In genomic region chr6:142285235-142286087, GRCh38 we compare ENCODE assay signal across 19 cellular contexts. TPM values are rescaled to one million over a fixed set of nuclear protein-coding genes. Genes with fewer than 3 reads are reported as not detected.
DNase-seq lines count a peak whose midpoint lies in the region; ATAC-seq, FAIRE-seq and TF ChIP-seq lines count a peak whose summit lies in the region.
"Had no signal": no experiment of that assay in that cellular context is flagged by ENCODE, and none has a peak within 500 bp of the region (broad histone marks: within the 10 kb centered on the region; RNA-seq: fewer than 3 reads in every experiment).

No MANE protein-coding gene starts in this region.

- H3K4ac ChIP-seq in mesenchymal stem cell (ENCODE audit: low read depth in 1 of 2, low read length in 2 of 2) = no peak overlapping the region

- no peaks in the 10 kb centered on the region for H3K79me2 ChIP-seq in keratinocyte (ENCODE audit: control insufficient read depth, insufficient read depth, low read length)

- ATAC-seq in A549 (peak in 1 of 2 experiments; percentile 55; a peak in 2 of 6 replicates), Panc1 (no peak), GM21717 (IDR thresholded peaks at IDR 0.05; ENCODE audit: unreplicated experiment) (no peak)
- ATAC-seq: CD8-positive, alpha-beta T cell; HCT116 had no signal

- H3K27ac ChIP-seq in A549 (peak overlapping the region; percentile 41 to 64; a peak in 1 of 6 replicates), Panc1 (ENCODE audit: low read length) (peak overlapping the region; percentile 5; the same call in 1 of the 2 replicates), keratinocyte (ENCODE audit: control insufficient read depth, insufficient read depth, low read length) (no peak overlapping the region), mesenchymal stem cell (ENCODE audit: low read length, poor library complexity, severe bottlenecking) (no peak overlapping the region)

- in situ Hi-C loops in Panc1 (cut with HindIII; ENCODE audit: low pct_unique_long_range_greater_than_20kb, low sequenced_read_pairs) = no loop called here

- POLR2A ChIA-PET in A549 (lab: Yijun Ruan, JAX) = no interaction called here
- POLR2A ChIA-PET in Panc1 (lab: Charles Lee) = interaction anchor here (0.7 to 1.6 kb wide), 2 partner anchors 10 to 14 kb away, joined by 3 to 4 read pairs; no protein-coding TSS in a partner anchor

- H4K8ac ChIP-seq in mesenchymal stem cell (ENCODE audit: low read length) = peak overlapping the region; percentile 77

- H3K27me3 ChIP-seq in Panc1 (ENCODE audit: control insufficient read depth, insufficient read depth, low read length) (no peaks in the 10 kb centered on the region), keratinocyte (ENCODE audit: control insufficient read depth, extremely low read depth, insufficient read depth, low read length) (no peaks in the 10 kb centered on the region), mesenchymal stem cell (ENCODE audit: control insufficient read depth in 1 of 2, insufficient read depth in 1 of 2, low read length in 2 of 2) (no peaks in the 10 kb centered on the region)
- H3K27me3 ChIP-seq: BE2C had no signal

- peaks cover 32% of the 10 kb centered on the region for H3K9me3 Mint-ChIP-seq in mesothelial cell of epicardium
- H3K9me3 Mint-ChIP-seq: CD8-positive, alpha-beta T cell had no signal

- no peaks in the 10 kb centered on the region for H4K20me1 ChIP-seq in keratinocyte (ENCODE audit: control insufficient read depth, extremely low read depth, insufficient read depth, low read length)

- dilution Hi-C loops in keratinocyte (cut with MboI; ENCODE audit: extremely low pct_ligation_motif_present, low sequenced_read_pairs) = no loop called here

- H2AK5ac ChIP-seq in mesenchymal stem cell (ENCODE audit: low read length, severe bottlenecking) = no peak overlapping the region

- FAIRE-seq in A549 (lab: Jason Lieb, UNC) = no peak
- peak; percentile 51 for FAIRE-seq in keratinocyte (lab: Jason Lieb, UNC)
- FAIRE-seq: D721Med, GM12891, H54, HTR-8/SVneo had no signal

- intact Hi-C loops in Panc1 (cut with micrococcal nuclease; ENCODE audit: unreplicated experiment) = loop anchor here (5.0 kb wide), 1 partner anchor 488 kb away; no protein-coding TSS in a partner anchor

- H3K4me2 ChIP-seq in A549 = peak overlapping the region; percentile 31; the same call in 2 of the 3 replicates
- H3K4me2 ChIP-seq in keratinocyte (ENCODE audit: control insufficient read depth, extremely low read depth, insufficient read depth, low read depth, low read length) = no peak overlapping the region
- H3K4me2 ChIP-seq in mesenchymal stem cell (ENCODE audit: low read length, poor library complexity, severe bottlenecking) = no peak overlapping the region

- H4K91ac ChIP-seq in mesenchymal stem cell (ENCODE audit: low read length) = peak overlapping the region; percentile 27

- no peaks in the 10 kb centered on the region for H3K36me3 ChIP-seq in Panc1 (ENCODE audit: control insufficient read depth, insufficient read depth, low read length)
- H3K36me3 ChIP-seq in keratinocyte (ENCODE audit: control insufficient read depth in 2 of 2, extremely low read depth in 1 of 2, insufficient read depth in 2 of 2, low read length in 2 of 2) = no peaks in the 10 kb centered on the region
- no peaks in the 10 kb centered on the region for H3K36me3 ChIP-seq in mesenchymal stem cell (ENCODE audit: control insufficient read depth in 1 of 2, insufficient read depth in 2 of 2, low read depth in 1 of 2, low read length in 2 of 2)
- H3K36me3 ChIP-seq: BE2C had no signal

- H2BK15ac ChIP-seq in mesenchymal stem cell (ENCODE audit: low read depth, poor library complexity, severe bottlenecking) = no peak overlapping the region

- no peak for TF ChIP-seq CTCF in A549 (IDR thresholded peaks at IDR 0.05)
- no peak for TF ChIP-seq CTCF in Panc1 (IDR thresholded peaks at IDR 0.05)
- TF ChIP-seq CTCF in keratinocyte (optimal IDR thresholded peaks at IDR 0.05 in 1 of 3, IDR thresholded peaks at IDR 0.05 in 1 of 3, conservative IDR thresholded peaks at IDR 0.05 in 1 of 3; ENCODE audit: extremely low read depth in 1 of 3, insufficient read depth in 2 of 3, low read length in 3 of 3) = no peak
- no peak for TF ChIP-seq CTCF in mesothelial cell of epicardium (IDR thresholded peaks at IDR 0.05; ENCODE audit: unreplicated experiment)

- H3K79me1 ChIP-seq in mesenchymal stem cell (replicated peaks; ENCODE audit: low read length, poor library complexity, severe bottlenecking) = no peaks in the 10 kb centered on the region

- 92% methylated on average over 9 of the region's 9 CpGs for WGBS in A549 (ENCODE audit: missing lambda C conversion rate)
- 97% methylated on average over 8 of the region's 9 CpGs for WGBS in mesenchymal stem cell

- no peak overlapping the region for H3K14ac ChIP-seq in mesenchymal stem cell (ENCODE audit: low read length in 2 of 2)

- DNase-seq in A549 (ENCODE audit: low read depth in 1 of 2, low spot score in 1 of 2) (no peak), Panc1 (ENCODE audit: low read depth, low spot score) (no peak), keratinocyte (ENCODE audit: low read depth, low spot score) (no peak), mesenchymal stem cell (no peak), mesothelial cell of epicardium (ENCODE audit: low spot score in 2 of 2, unreplicated experiment in 2 of 2) (no peak)
- DNase-seq in activated CD4-positive, alpha-beta T cell treated with anti-CD3 and anti-CD28 coated beads for 48 hours = no peak
- DNase-seq: BE2C; CD8-positive, alpha-beta T cell; COR-L47; DMS153; DMS79 treated with DMSO at 0.1 percent for 48 hours; EL had no signal

- H3K4me3 ChIP-seq in A549 (no peak overlapping the region), Panc1 (ENCODE audit: low read depth in 2 of 2, low read length in 2 of 2) (no peak overlapping the region), keratinocyte (ENCODE audit: control insufficient read depth in 2 of 3, extremely low read depth in 1 of 3, insufficient read depth in 2 of 3, low read depth in 1 of 3, low read length in 3 of 3) (no peak overlapping the region), mesenchymal stem cell (ENCODE audit: insufficient read depth in 1 of 2, low read depth in 1 of 2, low read length in 2 of 2) (no peak overlapping the region)

- H3K9me3 ChIP-seq in A549 = no peaks in the 10 kb centered on the region
- H3K9me3 ChIP-seq in Panc1 (ENCODE audit: control insufficient read depth, insufficient read depth, low read depth, low read length) = peaks cover 4% of the 10 kb centered on the region; the same call in 1 of the 2 replicates
- no peaks in the 10 kb centered on the region for H3K9me3 ChIP-seq in keratinocyte (ENCODE audit: control insufficient read depth, low read depth, low read length)
- peaks cover 7% of the 10 kb centered on the region for H3K9me3 ChIP-seq in mesenchymal stem cell (ENCODE audit: control insufficient read depth, low read length)
- H3K9me3 ChIP-seq: BE2C had no signal

- peaks cover 12% of the 10 kb centered on the region for H3K4me1 Mint-ChIP-seq in mesothelial cell of epicardium
- H3K4me1 Mint-ChIP-seq: CD14-positive monocyte had no signal

- no peak overlapping the region for H2BK120ac ChIP-seq in mesenchymal stem cell (ENCODE audit: low read depth, low read length)

- TF ChIP-seq RAD21 in A549 (conservative IDR thresholded peaks at IDR 0.05 in 1 of 2, IDR thresholded peaks at IDR 0.05 in 1 of 2) = no peak

- no peak for TF ChIP-seq POLR2A in A549 (IDR thresholded peaks at IDR 0.05; ENCODE audit: low read length)

- no peak overlapping the region for H2AFZ ChIP-seq in keratinocyte (ENCODE audit: control insufficient read depth, low read length)
- H2AFZ ChIP-seq in mesenchymal stem cell (ENCODE audit: low read depth, low read length) = no peak overlapping the region

- H3K4me1 ChIP-seq in A549 = peaks cover 5% of the 10 kb centered on the region; the same call in 1 of the 3 replicates
- H3K4me1 ChIP-seq in Panc1 (ENCODE audit: control insufficient read depth, insufficient read depth, low read length) = no peaks in the 10 kb centered on the region
- H3K4me1 ChIP-seq in keratinocyte (ENCODE audit: control insufficient read depth, extremely low read depth, insufficient read depth, low read length) = no peaks in the 10 kb centered on the region
- no peaks in the 10 kb centered on the region for H3K4me1 ChIP-seq in mesenchymal stem cell (ENCODE audit: control insufficient read depth, insufficient read depth, low read depth, low read length)
- H3K4me1 ChIP-seq: BE2C had no signal

- H3K27me3 Mint-ChIP-seq in mesothelial cell of epicardium (ENCODE audit: low read depth) = no peaks in the 10 kb centered on the region

- BruUV-seq in Panc1 (replicated peaks; lab: Mats Ljungman, UMichigan) = no TSS peak

- H2BK12ac ChIP-seq in mesenchymal stem cell (ENCODE audit: low read length in 2 of 2) = no peak overlapping the region

- H3K23ac ChIP-seq in mesenchymal stem cell (ENCODE audit: low read length in 2 of 2) = no peak overlapping the region

- H3K9ac ChIP-seq in keratinocyte (ENCODE audit: control insufficient read depth, extremely low read depth, insufficient read depth, low read length) (no peak overlapping the region), mesenchymal stem cell (ENCODE audit: low read length) (no peak overlapping the region)

- H2BK5ac ChIP-seq in mesenchymal stem cell (ENCODE audit: low read depth, low read length, poor library complexity, severe bottlenecking) = peak overlapping the region; percentile 19

- TF ChIP-seq EP300 in A549 (IDR thresholded peaks at IDR 0.05) = no peak

- H3K18ac ChIP-seq in mesenchymal stem cell (ENCODE audit: low read depth in 1 of 2, low read length in 2 of 2) = no peak overlapping the region

- no peak overlapping the region for H3K27ac Mint-ChIP-seq in mesothelial cell of epicardium
- H3K27ac Mint-ChIP-seq: CD14-positive monocyte; CD8-positive, alpha-beta T cell had no signal

- H3K9me1 ChIP-seq in keratinocyte (ENCODE audit: control insufficient read depth, extremely low read depth, insufficient read depth, low read length) = no peaks in the 10 kb centered on the region

- CTCF ChIA-PET in A549 (lab: Yijun Ruan, JAX) = interaction anchor here (1.2 to 1.8 kb wide), 3 partner anchors 16 to 139 kb away, joined by 3 to 6 read pairs (median 3); partner anchors contain the start of genes ADGRG6, NMBR and VTA1
- CTCF ChIA-PET in Panc1 (lab: Charles Lee) = no interaction called here

- H3K4me3 Mint-ChIP-seq in mesothelial cell of epicardium = no peak overlapping the region
- H3K4me3 Mint-ChIP-seq: CD14-positive monocyte; CD8-positive, alpha-beta T cell had no signal

- peaks cover 17% of the 10 kb centered on the region for H3K36me3 Mint-ChIP-seq in mesothelial cell of epicardium
- H3K36me3 Mint-ChIP-seq: CD14-positive monocyte; CD8-positive, alpha-beta T cell had no signal

RNA-seq across cellular contexts. Expression of gene ADGRG6, which starts 16.3 kb away (rescaled TPM):
- polyA plus RNA-seq in A549 (2011; rRNA removed) (176 and 181 TPM in 2 replicates), A549 (2017; fragmentation: RNase III; extraction: RNeasy Plus Mini Kit Qiagen cat#74134 plus additional on column Dnase treatment) (53.9 to 61.1 TPM (median 55.4 TPM) in 3 replicates), keratinocyte (9.4 to 20.1 TPM (median 14.6 TPM) in 3 replicates)
- polyA plus RNA-seq in A549 (2012; cell fraction: cytosol; rRNA removed) = 34.3 and 35.0 TPM in 2 replicates
- polyA plus RNA-seq in A549 (2012; cell fraction: nucleus; rRNA removed) = 42.9 and 53.7 TPM in 2 replicates
- polyA minus RNA-seq in A549 (2011; rRNA and poly(A)+ RNA removed) = 202 and 259 TPM in 2 replicates
- total RNA-seq in Panc1 (2021; ENCODE audit: unreplicated experiment) (259 TPM), mesothelial cell of epicardium (33.5 to 36.6 TPM (median 35.4 TPM) in 3 replicates)
- polyA plus RNA-seq in Panc1 (2012; ENCODE audit: insufficient read length) = 87.8 TPM
- 4.0 TPM for polyA plus RNA-seq in keratinocyte (2011; ENCODE audit: low read depth)
- polyA plus RNA-seq in keratinocyte (2011; cell fraction: cytosol; rRNA removed) = 2.8 and 5.8 TPM in 2 replicates
- 13.9 and 17.9 TPM in 2 replicates for polyA plus RNA-seq in keratinocyte (2011; cell fraction: nucleus; rRNA removed)
- 4.4 and 9.6 TPM in 2 replicates for polyA plus RNA-seq in keratinocyte (2012; ENCODE audit: low replicate concordance)
- 21.1 to 41.4 TPM (median 25.8 TPM) in 3 replicates for polyA minus RNA-seq in keratinocyte
- 3.3 TPM for polyA minus RNA-seq in keratinocyte (2011; cell fraction: cytosol; rRNA and poly(A)+ RNA removed)
- polyA minus RNA-seq in keratinocyte (2011; cell fraction: nucleus; rRNA and poly(A)+ RNA removed) = 33.2 and 51.7 TPM in 2 replicates
- 32.6 TPM for polyA plus RNA-seq in mesenchymal stem cell (2013, experiment 1 of 2)
- polyA plus RNA-seq in mesenchymal stem cell (2013, experiment 2 of 2) = 33.3 TPM

Comparison
In these comparisons a context has a peak if more than half of its experiments do, and no peak if none do; other contexts are left out.
1. H3K27ac ChIP-seq: peak in A549 (2 of 2) and Panc1 (single experiment); none in keratinocyte (single experiment) and mesenchymal stem cell (single experiment).